1 cellular context compared by ENCODE assay signal in genomic region chr3:72579191-72579580, GRCh38.
TF ChIP-seq lines count a peak whose summit lies in the region.

No MANE protein-coding gene starts in this region.

TF ChIP-seq in WTC11, 78 proteins besides CTCF, POLR2A, EP300 and RAD21 (continued from another document):
- TF ChIP-seq ZNF281 (CRISPR knock-in tag; IDR thresholded peaks at IDR 0.05) (no peak), E2F1 (CRISPR knock-in tag; IDR thresholded peaks at IDR 0.05) (no peak), ZNF396 (CRISPR knock-in tag; IDR thresholded peaks at IDR 0.05; ENCODE audit: borderline replicate concordance) (no peak), ZNF416 (CRISPR knock-in tag; IDR thresholded peaks at IDR 0.05) (no peak), CBFB (CRISPR knock-in tag; IDR thresholded peaks at IDR 0.05; ENCODE audit: low read depth) (no peak), CREM (CRISPR knock-in tag; IDR thresholded peaks at IDR 0.05) (no peak), ZBTB21 (CRISPR knock-in tag; IDR thresholded peaks at IDR 0.05; ENCODE audit: borderline replicate concordance) (no peak), EMX1 (CRISPR knock-in tag; IDR thresholded peaks at IDR 0.05) (no peak), ZNF138 (CRISPR knock-in tag; conservative IDR thresholded peaks at IDR 0.05) (no peak), PREB (CRISPR knock-in tag; IDR thresholded peaks at IDR 0.05; ENCODE audit: borderline replicate concordance) (no peak), IRF2 (CRISPR knock-in tag; IDR thresholded peaks at IDR 0.05; ENCODE audit: borderline replicate concordance, low read depth) (no peak), HMGXB4 (CRISPR knock-in tag; IDR thresholded peaks at IDR 0.05) (no peak), TEAD1 (CRISPR knock-in tag; IDR thresholded peaks at IDR 0.05) (no peak)
